Comparison of ENCODE assay signal across 2 cellular contexts in the genomic region with DNA sequence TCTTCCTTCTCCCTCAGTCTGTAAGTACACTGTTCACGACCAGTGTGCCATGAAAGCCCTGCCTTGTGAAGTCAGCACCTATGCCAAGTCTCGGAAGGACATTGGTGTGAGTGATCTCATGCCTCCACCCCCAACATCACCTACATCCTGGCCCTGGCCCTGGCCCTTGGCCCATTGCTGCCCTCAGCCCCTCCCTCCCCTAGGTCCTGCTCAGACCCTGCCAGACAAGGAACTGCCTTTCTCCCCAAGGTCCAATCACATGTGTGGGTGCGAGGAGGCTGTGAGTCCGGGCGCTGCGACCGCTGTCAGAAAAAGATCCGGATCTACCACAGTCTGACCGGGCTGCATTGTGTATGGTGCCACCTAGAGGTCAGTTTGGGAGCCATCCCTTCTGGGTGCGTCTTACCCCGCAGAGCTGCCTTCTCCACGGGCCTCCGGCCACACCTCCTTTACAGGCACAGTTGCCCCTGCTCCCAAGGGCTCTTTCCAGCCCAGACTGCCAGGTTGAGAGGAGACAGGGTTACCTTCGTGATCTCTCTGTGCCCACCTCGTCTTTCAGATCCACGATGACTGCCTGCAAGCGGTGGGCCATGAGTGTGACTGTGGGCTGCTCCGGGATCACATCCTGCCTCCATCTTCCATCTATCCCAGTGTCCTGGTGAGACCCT.
A peak's percentile ranks its signal among the peaks of the same experiment; 100 is the strongest.
TF ChIP-seq lines count a peak whose summit lies in the region.

No MANE protein-coding gene starts in this region.

TF ChIP-seq in A549, 52 proteins besides CTCF, POLR2A, EP300 and RAD21:
- TF ChIP-seq HOXB5 (CRISPR knock-in tag; IDR thresholded peaks at IDR 0.05) (0 out of 2 replicates have a peak, but pooled peaks have one; percentile 25), ZSCAN20 (CRISPR knock-in tag; IDR thresholded peaks at IDR 0.05) (no peak), SMC3 (IDR thresholded peaks at IDR 0.05) (peak; percentile 72), FOSL2 (IDR thresholded peaks at IDR 0.05) (no peak), FOSL2 (CRISPR knock-in tag; IDR thresholded peaks at IDR 0.05) (no peak)
TF ChIP-seq in A549: peak in this region for 2.

TF ChIP-seq in K562, 482 proteins besides CTCF, POLR2A, EP300 and RAD21 (continues in another document):
- TF ChIP-seq ZNF586 (CRISPR knock-in tag; conservative IDR thresholded peaks at IDR 0.05) = no peak
- peak; percentile 96 for TF ChIP-seq ZSCAN29 (IDR thresholded peaks at IDR 0.05)
- peak; percentile 53; the same call in 1 of the 2 replicates for TF ChIP-seq ATF7 (IDR thresholded peaks at IDR 0.05)
- TF ChIP-seq ZNF174 (CRISPR knock-in tag; IDR thresholded peaks at IDR 0.05) = no peak
- no peak for TF ChIP-seq ELF2 (CRISPR knock-in tag; IDR thresholded peaks at IDR 0.05)
- no peak for TF ChIP-seq FOXA1 (IDR thresholded peaks at IDR 0.05; ENCODE audit: borderline replicate concordance)
- TF ChIP-seq, protein P1, sequence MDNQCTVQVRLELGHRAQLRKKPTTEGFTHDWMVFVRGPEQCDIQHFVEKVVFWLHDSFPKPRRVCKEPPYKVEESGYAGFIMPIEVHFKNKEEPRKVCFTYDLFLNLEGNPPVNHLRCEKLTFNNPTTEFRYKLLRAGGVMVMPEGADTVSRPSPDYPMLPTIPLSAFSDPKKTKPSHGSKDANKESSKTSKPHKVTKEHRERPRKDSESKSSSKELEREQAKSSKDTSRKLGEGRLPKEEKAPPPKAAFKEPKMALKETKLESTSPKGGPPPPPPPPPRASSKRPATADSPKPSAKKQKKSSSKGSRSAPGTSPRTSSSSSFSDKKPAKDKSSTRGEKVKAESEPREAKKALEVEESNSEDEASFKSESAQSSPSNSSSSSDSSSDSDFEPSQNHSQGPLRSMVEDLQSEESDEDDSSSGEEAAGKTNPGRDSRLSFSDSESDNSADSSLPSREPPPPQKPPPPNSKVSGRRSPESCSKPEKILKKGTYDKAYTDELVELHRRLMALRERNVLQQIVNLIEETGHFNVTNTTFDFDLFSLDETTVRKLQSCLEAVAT (IDR thresholded peaks at IDR 0.05) = 0 out of 4 replicates have a peak, but pooled peaks of 1 of the 2 experiments have one; percentile 19
- TF ChIP-seq NEUROD1 (IDR thresholded peaks at IDR 0.05; ENCODE audit: borderline replicate concordance, low read depth, low read length, partially characterized antibody) = peak; percentile 19
- no peak for TF ChIP-seq SNRNP70 (optimal IDR thresholded peaks at IDR 0.05; ENCODE audit: low read depth, low read length)
- TF ChIP-seq KDM2B (CRISPR knock-in tag; IDR thresholded peaks at IDR 0.05) = no peak
- TF ChIP-seq IFI16 (CRISPR knock-in tag; IDR thresholded peaks at IDR 0.05) = no peak
- TF ChIP-seq, protein P2, sequence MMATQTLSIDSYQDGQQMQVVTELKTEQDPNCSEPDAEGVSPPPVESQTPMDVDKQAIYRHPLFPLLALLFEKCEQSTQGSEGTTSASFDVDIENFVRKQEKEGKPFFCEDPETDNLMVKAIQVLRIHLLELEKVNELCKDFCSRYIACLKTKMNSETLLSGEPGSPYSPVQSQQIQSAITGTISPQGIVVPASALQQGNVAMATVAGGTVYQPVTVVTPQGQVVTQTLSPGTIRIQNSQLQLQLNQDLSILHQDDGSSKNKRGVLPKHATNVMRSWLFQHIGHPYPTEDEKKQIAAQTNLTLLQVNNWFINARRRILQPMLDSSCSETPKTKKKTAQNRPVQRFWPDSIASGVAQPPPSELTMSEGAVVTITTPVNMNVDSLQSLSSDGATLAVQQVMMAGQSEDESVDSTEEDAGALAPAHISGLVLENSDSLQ (IDR thresholded peaks at IDR 0.05) = peak; percentile 24; the same call in 1 of the 2 replicates
- TF ChIP-seq, protein P3, sequence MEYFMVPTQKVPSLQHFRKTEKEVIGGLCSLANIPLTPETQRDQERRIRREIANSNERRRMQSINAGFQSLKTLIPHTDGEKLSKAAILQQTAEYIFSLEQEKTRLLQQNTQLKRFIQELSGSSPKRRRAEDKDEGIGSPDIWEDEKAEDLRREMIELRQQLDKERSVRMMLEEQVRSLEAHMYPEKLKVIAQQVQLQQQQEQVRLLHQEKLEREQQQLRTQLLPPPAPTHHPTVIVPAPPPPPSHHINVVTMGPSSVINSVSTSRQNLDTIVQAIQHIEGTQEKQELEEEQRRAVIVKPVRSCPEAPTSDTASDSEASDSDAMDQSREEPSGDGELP (CRISPR knock-in tag; IDR thresholded peaks at IDR 0.05; ENCODE audit: borderline replicate concordance) = peak; percentile 71; the same call in 1 of the 2 replicates
- TF ChIP-seq CXXC5 (CRISPR knock-in tag; IDR thresholded peaks at IDR 0.05) = peak; percentile 23; the same call in 1 of the 2 replicates
- TF ChIP-seq YY1 (IDR thresholded peaks at IDR 0.05; ENCODE audit: borderline replicate concordance in 1 of 3, control insufficient read depth in 1 of 3, extremely low read depth in 1 of 3, insufficient read depth in 3 of 3, insufficient read length in 1 of 3, insufficient replicate concordance in 2 of 3, low read depth in 1 of 3, low read length in 2 of 3) = peak in 1 of 3 experiments; percentile 33
- TF ChIP-seq BCOR (IDR thresholded peaks at IDR 0.05) = peak; percentile 48; the same call in 1 of the 2 replicates
- TF ChIP-seq CBX5 (IDR thresholded peaks at IDR 0.05; ENCODE audit: borderline replicate concordance, low read depth) = no peak
- peak; percentile 22; the same call in 1 of the 2 replicates for TF ChIP-seq KLF13 (tag; IDR thresholded peaks at IDR 0.05; ENCODE audit: borderline replicate concordance, low read depth)
- no peak for TF ChIP-seq ZNF121 (CRISPR knock-in tag; conservative IDR thresholded peaks at IDR 0.05)
- TF ChIP-seq, protein P4, sequence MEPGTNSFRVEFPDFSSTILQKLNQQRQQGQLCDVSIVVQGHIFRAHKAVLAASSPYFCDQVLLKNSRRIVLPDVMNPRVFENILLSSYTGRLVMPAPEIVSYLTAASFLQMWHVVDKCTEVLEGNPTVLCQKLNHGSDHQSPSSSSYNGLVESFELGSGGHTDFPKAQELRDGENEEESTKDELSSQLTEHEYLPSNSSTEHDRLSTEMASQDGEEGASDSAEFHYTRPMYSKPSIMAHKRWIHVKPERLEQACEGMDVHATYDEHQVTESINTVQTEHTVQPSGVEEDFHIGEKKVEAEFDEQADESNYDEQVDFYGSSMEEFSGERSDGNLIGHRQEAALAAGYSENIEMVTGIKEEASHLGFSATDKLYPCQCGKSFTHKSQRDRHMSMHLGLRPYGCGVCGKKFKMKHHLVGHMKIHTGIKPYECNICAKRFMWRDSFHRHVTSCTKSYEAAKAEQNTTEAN (CRISPR knock-in tag; IDR thresholded peaks at IDR 0.05) = no peak
- TF ChIP-seq, protein P5, sequence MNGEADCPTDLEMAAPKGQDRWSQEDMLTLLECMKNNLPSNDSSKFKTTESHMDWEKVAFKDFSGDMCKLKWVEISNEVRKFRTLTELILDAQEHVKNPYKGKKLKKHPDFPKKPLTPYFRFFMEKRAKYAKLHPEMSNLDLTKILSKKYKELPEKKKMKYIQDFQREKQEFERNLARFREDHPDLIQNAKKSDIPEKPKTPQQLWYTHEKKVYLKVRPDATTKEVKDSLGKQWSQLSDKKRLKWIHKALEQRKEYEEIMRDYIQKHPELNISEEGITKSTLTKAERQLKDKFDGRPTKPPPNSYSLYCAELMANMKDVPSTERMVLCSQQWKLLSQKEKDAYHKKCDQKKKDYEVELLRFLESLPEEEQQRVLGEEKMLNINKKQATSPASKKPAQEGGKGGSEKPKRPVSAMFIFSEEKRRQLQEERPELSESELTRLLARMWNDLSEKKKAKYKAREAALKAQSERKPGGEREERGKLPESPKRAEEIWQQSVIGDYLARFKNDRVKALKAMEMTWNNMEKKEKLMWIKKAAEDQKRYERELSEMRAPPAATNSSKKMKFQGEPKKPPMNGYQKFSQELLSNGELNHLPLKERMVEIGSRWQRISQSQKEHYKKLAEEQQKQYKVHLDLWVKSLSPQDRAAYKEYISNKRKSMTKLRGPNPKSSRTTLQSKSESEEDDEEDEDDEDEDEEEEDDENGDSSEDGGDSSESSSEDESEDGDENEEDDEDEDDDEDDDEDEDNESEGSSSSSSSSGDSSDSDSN (IDR thresholded peaks at IDR 0.05; ENCODE audit: borderline replicate concordance in 1 of 2, low read depth in 2 of 2, low read length in 2 of 2) = peak in 1 of 2 experiments; percentile 55; a peak in 1 of 4 replicates
- TF ChIP-seq, protein P6, sequence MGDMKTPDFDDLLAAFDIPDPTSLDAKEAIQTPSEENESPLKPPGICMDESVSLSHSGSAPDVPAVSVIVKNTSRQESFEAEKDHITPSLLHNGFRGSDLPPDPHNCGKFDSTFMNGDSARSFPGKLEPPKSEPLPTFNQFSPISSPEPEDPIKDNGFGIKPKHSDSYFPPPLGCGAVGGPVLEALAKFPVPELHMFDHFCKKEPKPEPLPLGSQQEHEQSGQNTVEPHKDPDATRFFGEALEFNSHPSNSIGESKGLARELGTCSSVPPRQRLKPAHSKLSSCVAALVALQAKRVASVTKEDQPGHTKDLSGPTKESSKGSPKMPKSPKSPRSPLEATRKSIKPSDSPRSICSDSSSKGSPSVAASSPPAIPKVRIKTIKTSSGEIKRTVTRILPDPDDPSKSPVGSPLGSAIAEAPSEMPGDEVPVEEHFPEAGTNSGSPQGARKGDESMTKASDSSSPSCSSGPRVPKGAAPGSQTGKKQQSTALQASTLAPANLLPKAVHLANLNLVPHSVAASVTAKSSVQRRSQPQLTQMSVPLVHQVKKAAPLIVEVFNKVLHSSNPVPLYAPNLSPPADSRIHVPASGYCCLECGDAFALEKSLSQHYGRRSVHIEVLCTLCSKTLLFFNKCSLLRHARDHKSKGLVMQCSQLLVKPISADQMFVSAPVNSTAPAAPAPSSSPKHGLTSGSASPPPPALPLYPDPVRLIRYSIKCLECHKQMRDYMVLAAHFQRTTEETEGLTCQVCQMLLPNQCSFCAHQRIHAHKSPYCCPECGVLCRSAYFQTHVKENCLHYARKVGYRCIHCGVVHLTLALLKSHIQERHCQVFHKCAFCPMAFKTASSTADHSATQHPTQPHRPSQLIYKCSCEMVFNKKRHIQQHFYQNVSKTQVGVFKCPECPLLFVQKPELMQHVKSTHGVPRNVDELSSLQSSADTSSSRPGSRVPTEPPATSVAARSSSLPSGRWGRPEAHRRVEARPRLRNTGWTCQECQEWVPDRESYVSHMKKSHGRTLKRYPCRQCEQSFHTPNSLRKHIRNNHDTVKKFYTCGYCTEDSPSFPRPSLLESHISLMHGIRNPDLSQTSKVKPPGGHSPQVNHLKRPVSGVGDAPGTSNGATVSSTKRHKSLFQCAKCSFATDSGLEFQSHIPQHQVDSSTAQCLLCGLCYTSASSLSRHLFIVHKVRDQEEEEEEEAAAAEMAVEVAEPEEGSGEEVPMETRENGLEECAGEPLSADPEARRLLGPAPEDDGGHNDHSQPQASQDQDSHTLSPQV (IDR thresholded peaks at IDR 0.05) = no peak
- 0 out of 2 replicates have a peak, but pooled peaks have one; percentile 34 for TF ChIP-seq TOE1 (IDR thresholded peaks at IDR 0.05; ENCODE audit: borderline replicate concordance)
- no peak for TF ChIP-seq TOE1 (CRISPR knock-in tag; IDR thresholded peaks at IDR 0.05; ENCODE audit: borderline replicate concordance, low read depth)
- TF ChIP-seq ZNF146 (CRISPR knock-in tag; IDR thresholded peaks at IDR 0.05; ENCODE audit: unreplicated experiment) = no peak
- TF ChIP-seq, protein P7, sequence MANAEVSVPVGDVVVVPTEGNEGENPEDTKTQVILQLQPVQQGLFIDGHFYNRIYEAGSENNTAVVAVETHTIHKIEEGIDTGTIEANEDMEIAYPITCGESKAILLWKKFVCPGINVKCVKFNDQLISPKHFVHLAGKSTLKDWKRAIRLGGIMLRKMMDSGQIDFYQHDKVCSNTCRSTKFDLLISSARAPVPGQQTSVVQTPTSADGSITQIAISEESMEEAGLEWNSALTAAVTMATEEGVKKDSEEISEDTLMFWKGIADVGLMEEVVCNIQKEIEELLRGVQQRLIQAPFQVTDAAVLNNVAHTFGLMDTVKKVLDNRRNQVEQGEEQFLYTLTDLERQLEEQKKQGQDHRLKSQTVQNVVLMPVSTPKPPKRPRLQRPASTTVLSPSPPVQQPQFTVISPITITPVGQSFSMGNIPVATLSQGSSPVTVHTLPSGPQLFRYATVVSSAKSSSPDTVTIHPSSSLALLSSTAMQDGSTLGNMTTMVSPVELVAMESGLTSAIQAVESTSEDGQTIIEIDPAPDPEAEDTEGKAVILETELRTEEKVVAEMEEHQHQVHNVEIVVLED (CRISPR knock-in tag; IDR thresholded peaks at IDR 0.05) = no peak
- TF ChIP-seq, protein P8, sequence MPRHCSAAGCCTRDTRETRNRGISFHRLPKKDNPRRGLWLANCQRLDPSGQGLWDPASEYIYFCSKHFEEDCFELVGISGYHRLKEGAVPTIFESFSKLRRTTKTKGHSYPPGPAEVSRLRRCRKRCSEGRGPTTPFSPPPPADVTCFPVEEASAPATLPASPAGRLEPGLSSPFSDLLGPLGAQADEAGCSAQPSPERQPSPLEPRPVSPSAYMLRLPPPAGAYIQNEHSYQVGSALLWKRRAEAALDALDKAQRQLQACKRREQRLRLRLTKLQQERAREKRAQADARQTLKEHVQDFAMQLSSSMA (CRISPR knock-in tag; IDR thresholded peaks at IDR 0.05) = no peak
- TF ChIP-seq SP1 (CRISPR knock-in tag; IDR thresholded peaks at IDR 0.05) = peak; percentile 37; the same call in 1 of the 2 replicates
- peak; percentile 80 for TF ChIP-seq GATA2 (CRISPR knock-in tag; IDR thresholded peaks at IDR 0.05)
- peak; percentile 27 for TF ChIP-seq MEIS2 (IDR thresholded peaks at IDR 0.05; ENCODE audit: partially characterized antibody)
- no peak for TF ChIP-seq GABPB2 (CRISPR knock-in tag; conservative IDR thresholded peaks at IDR 0.05)
- no peak for TF ChIP-seq NBN (IDR thresholded peaks at IDR 0.05; ENCODE audit: low read depth)
- peak; percentile 45; the same call in 1 of the 2 replicates for TF ChIP-seq CREM (IDR thresholded peaks at IDR 0.05; ENCODE audit: low read depth)
- TF ChIP-seq, protein P9, sequence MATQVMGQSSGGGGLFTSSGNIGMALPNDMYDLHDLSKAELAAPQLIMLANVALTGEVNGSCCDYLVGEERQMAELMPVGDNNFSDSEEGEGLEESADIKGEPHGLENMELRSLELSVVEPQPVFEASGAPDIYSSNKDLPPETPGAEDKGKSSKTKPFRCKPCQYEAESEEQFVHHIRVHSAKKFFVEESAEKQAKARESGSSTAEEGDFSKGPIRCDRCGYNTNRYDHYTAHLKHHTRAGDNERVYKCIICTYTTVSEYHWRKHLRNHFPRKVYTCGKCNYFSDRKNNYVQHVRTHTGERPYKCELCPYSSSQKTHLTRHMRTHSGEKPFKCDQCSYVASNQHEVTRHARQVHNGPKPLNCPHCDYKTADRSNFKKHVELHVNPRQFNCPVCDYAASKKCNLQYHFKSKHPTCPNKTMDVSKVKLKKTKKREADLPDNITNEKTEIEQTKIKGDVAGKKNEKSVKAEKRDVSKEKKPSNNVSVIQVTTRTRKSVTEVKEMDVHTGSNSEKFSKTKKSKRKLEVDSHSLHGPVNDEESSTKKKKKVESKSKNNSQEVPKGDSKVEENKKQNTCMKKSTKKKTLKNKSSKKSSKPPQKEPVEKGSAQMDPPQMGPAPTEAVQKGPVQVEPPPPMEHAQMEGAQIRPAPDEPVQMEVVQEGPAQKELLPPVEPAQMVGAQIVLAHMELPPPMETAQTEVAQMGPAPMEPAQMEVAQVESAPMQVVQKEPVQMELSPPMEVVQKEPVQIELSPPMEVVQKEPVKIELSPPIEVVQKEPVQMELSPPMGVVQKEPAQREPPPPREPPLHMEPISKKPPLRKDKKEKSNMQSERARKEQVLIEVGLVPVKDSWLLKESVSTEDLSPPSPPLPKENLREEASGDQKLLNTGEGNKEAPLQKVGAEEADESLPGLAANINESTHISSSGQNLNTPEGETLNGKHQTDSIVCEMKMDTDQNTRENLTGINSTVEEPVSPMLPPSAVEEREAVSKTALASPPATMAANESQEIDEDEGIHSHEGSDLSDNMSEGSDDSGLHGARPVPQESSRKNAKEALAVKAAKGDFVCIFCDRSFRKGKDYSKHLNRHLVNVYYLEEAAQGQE (CRISPR knock-in tag; IDR thresholded peaks at IDR 0.05; ENCODE audit: low read depth) = no peak
